1 cellular context compared by ENCODE assay signal in the genomic region with DNA sequence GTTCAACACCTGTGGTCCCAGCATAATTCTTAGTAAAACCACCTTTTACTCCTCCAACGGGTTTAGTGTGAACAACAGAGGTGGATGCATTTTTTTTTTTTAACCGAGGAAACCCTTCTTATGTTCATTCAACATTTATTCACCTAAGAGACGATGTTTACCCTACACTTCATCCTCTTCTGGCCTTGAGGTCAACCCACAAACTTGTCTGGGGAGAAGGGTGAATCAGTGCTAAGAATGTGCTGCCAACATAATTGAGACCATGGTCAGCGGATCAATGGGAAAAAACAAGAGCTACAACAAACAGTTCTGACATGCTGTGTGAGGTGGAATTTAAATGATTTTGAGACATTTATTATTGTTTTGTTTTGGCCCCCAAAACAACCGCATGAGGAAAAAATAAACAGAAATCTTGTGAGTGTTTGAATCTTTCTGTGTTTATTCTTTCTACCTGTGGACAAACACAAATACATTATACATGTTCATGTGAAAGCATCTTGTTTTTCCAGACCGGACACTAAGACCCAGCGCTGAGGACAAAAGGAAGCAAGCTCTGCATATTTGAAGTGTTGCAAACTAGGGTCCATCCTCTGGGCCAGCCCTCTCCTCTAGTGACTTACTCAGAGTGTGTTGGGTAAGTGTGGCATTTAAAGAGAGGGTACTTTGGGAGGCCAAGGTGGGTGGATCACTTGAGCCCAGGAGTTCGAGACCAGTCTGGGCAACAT.
TF ChIP-seq lines count a peak whose summit lies in the region.

No MANE protein-coding gene starts in this region.

TF ChIP-seq in IMR-90, 13 proteins besides CTCF, POLR2A, EP300 and RAD21:
- TF ChIP-seq NFE2L2 (IDR thresholded peaks at IDR 0.05; ENCODE audit: low read depth, low read length) (no peak), BHLHE40 (IDR thresholded peaks at IDR 0.05; ENCODE audit: low read depth, low read length) (no peak), RFX5 (IDR thresholded peaks at IDR 0.05; ENCODE audit: low read depth, low read length) (no peak)
